Comparison of ENCODE assay signal across 1 cellular context in genomic region chr17:68595496-68595895, GRCh38.
TF ChIP-seq lines count a peak whose summit lies in the region.

No MANE protein-coding gene starts in this region.

TF ChIP-seq in liver, 16 proteins besides CTCF, POLR2A, EP300 and RAD21 (continued from another document):
- TF ChIP-seq ATF3 (IDR thresholded peaks at IDR 0.05) (no peak), EGR1 (IDR thresholded peaks at IDR 0.05; ENCODE audit: low read depth in 2 of 2) (no peak), FOXA1 (IDR thresholded peaks at IDR 0.05) (peak; percentile 23), TAF1 (conservative IDR thresholded peaks at IDR 0.05) (no peak), GABPA (IDR thresholded peaks at IDR 0.05 in 1 of 2, conservative IDR thresholded peaks at IDR 0.05 in 1 of 2) (peak in 1 of 2 donors; percentile 36), JUND (IDR thresholded peaks at IDR 0.05) (no peak), HNF4A (conservative IDR thresholded peaks at IDR 0.05) (peak; percentile 60 to 80), RXRA (IDR thresholded peaks at IDR 0.05) (peak; percentile 50 to 73), MAX (IDR thresholded peaks at IDR 0.05) (peak; percentile 52), ZBTB33 (IDR thresholded peaks at IDR 0.05) (no peak), YY1 (IDR thresholded peaks at IDR 0.05) (peak; percentile 84), FOXA2 (IDR thresholded peaks at IDR 0.05) (peak; percentile 5)
